Comparison of ENCODE assay signal across 12 cellular contexts in the genomic region with DNA sequence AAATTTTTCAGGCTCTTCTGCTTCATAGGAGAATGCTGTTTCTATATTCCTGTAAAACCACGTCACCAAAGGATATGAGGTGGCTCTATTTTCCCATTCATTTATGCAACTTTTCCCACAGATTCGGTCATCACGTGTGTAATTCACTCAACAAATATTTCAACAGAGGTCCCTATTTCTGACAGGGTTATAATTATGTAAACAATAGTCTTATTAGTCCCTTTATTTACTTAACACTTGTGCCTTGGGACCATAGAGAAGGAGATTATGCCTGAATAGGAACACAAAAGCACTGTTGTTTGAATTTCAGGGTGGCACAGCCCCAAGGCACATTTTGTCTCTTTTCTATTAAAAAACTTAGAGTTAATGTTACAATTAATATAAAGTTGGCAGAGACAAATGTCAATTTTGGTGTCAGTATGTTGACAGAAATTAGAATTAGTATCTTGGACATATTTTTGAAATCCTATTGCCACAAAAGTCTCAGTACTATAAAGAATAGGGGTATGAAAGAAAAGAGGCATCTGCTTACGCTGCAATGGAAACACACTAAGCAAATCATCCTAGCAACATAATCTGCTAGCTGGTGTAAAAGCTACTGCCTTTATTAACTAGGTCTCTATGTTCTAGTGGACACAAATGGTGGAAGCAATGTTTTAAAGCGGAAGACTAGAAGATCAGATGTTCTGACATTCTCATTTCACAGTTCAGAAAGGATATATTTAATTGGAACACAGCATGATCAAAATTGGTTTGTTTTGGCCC.
DNase-seq lines count a peak whose midpoint lies in the region; ATAC-seq and TF ChIP-seq lines count a peak whose summit lies in the region.
"Had no signal": no experiment of that assay in that cellular context is flagged by ENCODE, and none has a peak within 500 bp of the region (broad histone marks: within the 10 kb centered on the region; RNA-seq: fewer than 3 reads in every experiment).

No MANE protein-coding gene starts in this region.

- no peaks in the 10 kb centered on the region for H3K36me3 ChIP-seq in HAP-1 (replicated peaks)

- TF ChIP-seq CTCF in cardiac fibroblast (IDR thresholded peaks at IDR 0.05; ENCODE audit: low read depth, low read length): no peak

- H3K4me3 ChIP-seq in HAP-1 (no peak overlapping the region), cardiac fibroblast (replicated peaks in 1 of 2; ENCODE audit: low read depth in 2 of 2, low read length in 2 of 2) (no peak overlapping the region)
- H3K4me3 ChIP-seq: K562, upper lobe of right lung had no signal

- ATAC-seq in GM19467 (IDR thresholded peaks at IDR 0.05; ENCODE audit: unreplicated experiment): no peak
- ATAC-seq: activated naive CD4-positive, alpha-beta T cell treated with anti-CD3 and anti-CD28 coated beads, Interleukin-2, amount 50 U/mL, for 72 hours; K562; upper lobe of right lung had no signal

- in situ Hi-C loops in HAP-1 (cut with MboI; ENCODE audit: low sequenced_read_pairs): no loop called here

- no peaks in the 10 kb centered on the region for H3K9me3 ChIP-seq in HAP-1
- H3K9me3 ChIP-seq: upper lobe of right lung had no signal

- peaks cover 33% of the 10 kb centered on the region for H3K4me1 ChIP-seq in HAP-1
- H3K4me1 ChIP-seq: upper lobe of right lung had no signal

- DNase-seq in HAP-1 (ENCODE audit: low spot score in 2 of 2) (peak; percentile 58 to 98), NCI-H2029 treated with DMSO at 0.1 percent for 48 hours (lab: John Stamatoyannopoulos, UW) (peak; percentile 45), cardiac fibroblast (ENCODE audit: low read depth in 2 of 2) (peak; percentile 54 to 80), non-pigmented ciliary epithelial cell (ENCODE audit: low read depth) (peak; percentile 32), NCI-H524 treated with DMSO at 0.1 percent for 48 hours (lab: John Stamatoyannopoulos, UW) (no peak), NCI-H187 treated with DMSO at 0.1 percent for 48 hours (lab: John Stamatoyannopoulos, UW) (no peak)
- no peak for DNase-seq in activated CD4-positive, CD25-positive, alpha-beta regulatory T cell (lab: John Stamatoyannopoulos, UW)
- DNase-seq: DND-41, upper lobe of right lung had no signal

- no peaks in the 10 kb centered on the region for H3K27me3 ChIP-seq in HAP-1 (ENCODE audit: low read depth)
- H3K27me3 ChIP-seq: upper lobe of right lung had no signal

Comparison
In these comparisons a context has a peak if more than half of its experiments do, and no peak if none do; other contexts are left out.
1. DNase-seq: peak in HAP-1 (2 of 2), NCI-H2029 treated with DMSO at 0.1 percent for 48 hours (single experiment), cardiac fibroblast (2 of 2) and non-pigmented ciliary epithelial cell (single experiment); none in NCI-H524 treated with DMSO at 0.1 percent for 48 hours (single experiment), NCI-H187 treated with DMSO at 0.1 percent for 48 hours (single experiment) and activated CD4-positive, CD25-positive, alpha-beta regulatory T cell (0 of 4).